Comparison of ENCODE assay signal across 3 cellular contexts in the genomic region with DNA sequence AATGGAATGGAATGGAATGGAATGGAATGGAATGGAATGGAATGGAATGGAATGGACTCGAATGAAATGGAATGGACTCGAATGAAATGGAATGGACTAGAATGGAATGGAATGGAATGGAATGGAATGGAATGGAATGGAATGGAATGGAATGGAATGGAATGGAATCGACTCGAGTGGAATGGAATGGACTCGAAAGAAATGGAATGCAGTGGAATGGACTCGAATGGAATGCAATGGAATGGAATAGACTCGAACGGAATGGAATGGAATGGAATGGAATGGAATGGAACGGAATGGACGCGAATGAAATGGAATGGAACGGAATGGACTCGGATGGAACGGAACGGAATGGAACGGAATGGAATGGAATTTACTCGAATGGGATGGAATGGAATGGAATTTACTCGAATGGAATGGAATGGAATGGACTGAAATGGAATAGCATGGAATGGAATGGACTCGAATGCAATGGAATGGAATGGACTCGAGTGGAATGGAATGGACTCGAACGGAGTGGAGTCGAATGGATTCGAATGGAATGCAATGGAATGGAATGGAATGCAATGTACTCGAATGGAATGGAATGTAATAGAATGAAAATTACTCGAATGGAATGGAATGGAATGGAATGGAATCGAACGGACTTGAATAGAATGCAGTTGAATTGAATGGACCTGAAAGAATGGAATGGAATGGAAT.
TF ChIP-seq lines count a peak whose summit lies in the region.

No MANE protein-coding gene starts in this region.

TF ChIP-seq in HEK293T, 16 proteins besides CTCF, POLR2A, EP300 and RAD21:
- 0 out of 2 replicates have a peak, but pooled peaks have one; percentile 2 for TF ChIP-seq SP1 (IDR thresholded peaks at IDR 0.05)
- peak; percentile 19; the same call in 1 of the 2 replicates for TF ChIP-seq L3MBTL2 (conservative IDR thresholded peaks at IDR 0.05)
- TF ChIP-seq TARDBP (IDR thresholded peaks at IDR 0.05), result peak; percentile 86

TF ChIP-seq in GM12878, 131 proteins besides CTCF, POLR2A, EP300 and RAD21:
- peak; percentile 14; the same call in 1 of the 2 replicates for TF ChIP-seq TARDBP (IDR thresholded peaks at IDR 0.05; ENCODE audit: borderline replicate concordance)
TF ChIP-seq in GM12878: peak in this region for 1; not testable (repeated sequence) for 130.

TF ChIP-seq in HepG2, 621 proteins besides CTCF, POLR2A, EP300 and RAD21:
- TF ChIP-seq, protein P1, sequence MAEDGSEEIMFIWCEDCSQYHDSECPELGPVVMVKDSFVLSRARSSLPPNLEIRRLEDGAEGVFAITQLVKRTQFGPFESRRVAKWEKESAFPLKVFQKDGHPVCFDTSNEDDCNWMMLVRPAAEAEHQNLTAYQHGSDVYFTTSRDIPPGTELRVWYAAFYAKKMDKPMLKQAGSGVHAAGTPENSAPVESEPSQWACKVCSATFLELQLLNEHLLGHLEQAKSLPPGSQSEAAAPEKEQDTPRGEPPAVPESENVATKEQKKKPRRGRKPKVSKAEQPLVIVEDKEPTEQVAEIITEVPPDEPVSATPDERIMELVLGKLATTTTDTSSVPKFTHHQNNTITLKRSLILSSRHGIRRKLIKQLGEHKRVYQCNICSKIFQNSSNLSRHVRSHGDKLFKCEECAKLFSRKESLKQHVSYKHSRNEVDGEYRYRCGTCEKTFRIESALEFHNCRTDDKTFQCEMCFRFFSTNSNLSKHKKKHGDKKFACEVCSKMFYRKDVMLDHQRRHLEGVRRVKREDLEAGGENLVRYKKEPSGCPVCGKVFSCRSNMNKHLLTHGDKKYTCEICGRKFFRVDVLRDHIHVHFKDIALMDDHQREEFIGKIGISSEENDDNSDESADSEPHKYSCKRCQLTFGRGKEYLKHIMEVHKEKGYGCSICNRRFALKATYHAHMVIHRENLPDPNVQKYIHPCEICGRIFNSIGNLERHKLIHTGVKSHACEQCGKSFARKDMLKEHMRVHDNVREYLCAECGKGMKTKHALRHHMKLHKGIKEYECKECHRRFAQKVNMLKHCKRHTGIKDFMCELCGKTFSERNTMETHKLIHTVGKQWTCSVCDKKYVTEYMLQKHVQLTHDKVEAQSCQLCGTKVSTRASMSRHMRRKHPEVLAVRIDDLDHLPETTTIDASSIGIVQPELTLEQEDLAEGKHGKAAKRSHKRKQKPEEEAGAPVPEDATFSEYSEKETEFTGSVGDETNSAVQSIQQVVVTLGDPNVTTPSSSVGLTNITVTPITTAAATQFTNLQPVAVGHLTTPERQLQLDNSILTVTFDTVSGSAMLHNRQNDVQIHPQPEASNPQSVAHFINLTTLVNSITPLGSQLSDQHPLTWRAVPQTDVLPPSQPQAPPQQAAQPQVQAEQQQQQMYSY (CRISPR knock-in tag; IDR thresholded peaks at IDR 0.05), result peak; percentile 88
